Comparison of ENCODE assay signal across 8 cellular contexts in the genomic region with DNA sequence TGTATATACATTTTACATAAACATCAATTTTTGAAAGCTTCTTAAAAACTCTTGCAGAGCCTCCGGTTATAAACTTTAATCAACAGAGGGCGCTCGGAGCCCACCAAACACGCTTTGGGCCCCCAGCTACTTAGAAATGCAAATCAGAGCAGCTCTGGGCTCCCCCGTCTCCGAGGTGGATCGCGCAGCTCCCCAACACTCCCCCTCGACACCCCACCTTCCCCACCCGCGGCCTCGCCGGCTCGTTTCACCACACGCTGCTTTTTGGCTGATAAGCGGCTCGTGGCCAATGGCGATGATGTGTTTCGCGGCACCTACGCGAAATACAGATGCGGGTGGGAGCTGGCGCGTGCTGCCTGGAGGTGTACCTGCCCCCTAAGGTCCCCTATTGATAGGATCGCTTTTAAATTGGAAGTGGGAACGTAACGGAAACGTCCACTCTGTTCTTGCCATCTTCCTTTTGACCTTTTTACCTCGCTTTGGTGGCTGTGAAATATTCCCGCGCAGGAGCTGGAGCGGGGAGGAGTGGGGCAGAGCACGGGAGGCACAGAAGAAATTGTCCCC. TPM values are rescaled to one million over a fixed set of nuclear protein-coding genes. Genes with fewer than 3 reads are reported as not detected.
DNase-seq lines count a peak whose midpoint lies in the region; ATAC-seq and TF ChIP-seq lines count a peak whose summit lies in the region.

No MANE protein-coding gene starts in this region.

- H3K79me2 ChIP-seq in DOHH2 (ENCODE audit: control insufficient read depth, low read length) (no peaks in the 10 kb centered on the region), PC-9 (ENCODE audit: low read depth) (no peaks in the 10 kb centered on the region)

- ATAC-seq in naive B cell (ENCODE audit: low read depth in 2 of 2) (peak; percentile 50 to 62), GM19328 (IDR thresholded peaks at IDR 0.05; ENCODE audit: unreplicated experiment) (no peak)

- H3K36me3 ChIP-seq in DOHH2 (ENCODE audit: control insufficient read depth, low read length) (no peaks in the 10 kb centered on the region), PC-9 (ENCODE audit: low read depth) (no peaks in the 10 kb centered on the region)

- peaks cover 27% of the 10 kb centered on the region for H3K4me1 Mint-ChIP-seq in activated T-cell treated with anti-CD3 and anti-CD28 coated beads, Interleukin-2, amount 50 U/mL, for 24 hours (ENCODE audit: low read depth)
- peaks cover 19 to 38% (median 28%) of the 10 kb centered on the region in 3 donors for H3K4me1 Mint-ChIP-seq in naive B cell

- H3K4me2 ChIP-seq in DOHH2 (ENCODE audit: low read length) (peak overlapping the region; percentile 92), PC-9 (peak overlapping the region; percentile 83)

- H3K9me2 ChIP-seq in DOHH2 (replicated peaks; ENCODE audit: control insufficient read depth, low read length) (no peaks in the 10 kb centered on the region), PC-9 (ENCODE audit: insufficient read depth) (no peaks in the 10 kb centered on the region)

- H3K4me3 Mint-ChIP-seq in activated T-cell treated with anti-CD3 and anti-CD28 coated beads, Interleukin-2, amount 50 U/mL, for 24 hours = peak overlapping the region; percentile 71
- peak overlapping the region; percentile 89 to 96 (median 92) for H3K4me3 Mint-ChIP-seq in naive B cell

- no TSS peak for BruUV-seq in PC-9 (replicated peaks; lab: Mats Ljungman, UMichigan)

- no peaks in the 10 kb centered on the region for H3K9me3 Mint-ChIP-seq in activated T-cell treated with anti-CD3 and anti-CD28 coated beads, Interleukin-2, amount 50 U/mL, for 24 hours
- H3K9me3 Mint-ChIP-seq in naive B cell = peaks cover 0 to 1% (median 0%) of the 10 kb centered on the region in 7 donors

- peak overlapping the region; percentile 71 for H3K4me3 ChIP-seq in DOHH2 (ENCODE audit: low read length)
- H3K4me3 ChIP-seq in PC-9 = peak overlapping the region; percentile 61; the same call in 1 of the 2 replicates

- no peaks in the 10 kb centered on the region for H3F3A ChIP-seq in DOHH2 (ENCODE audit: control insufficient read depth, insufficient read depth)
- H3F3A ChIP-seq in PC-9 (ENCODE audit: insufficient read depth, low read depth) = no peaks in the 10 kb centered on the region

- no peaks in the 10 kb centered on the region for H3K9me3 ChIP-seq in DOHH2 (ENCODE audit: control insufficient read depth, insufficient read depth, low read length)
- no peaks in the 10 kb centered on the region for H3K9me3 ChIP-seq in PC-9 (ENCODE audit: insufficient read depth, low read depth)

- POLR2A ChIA-PET in PC-9 (lab: Charles Lee; ENCODE audit: unreplicated experiment) = no interaction called here

- CTCF ChIA-PET in PC-9 (lab: Charles Lee) = interaction anchor here (0.6 to 1.1 kb wide), 3 partner anchors 9 to 1341 kb away, joined by 3 to 5 read pairs (median 3); no protein-coding TSS in a partner anchor

- peak; percentile 71 for TF ChIP-seq CTCF in DOHH2 (IDR thresholded peaks at IDR 0.05; ENCODE audit: low read depth, low read length, poor library complexity, severe bottlenecking)
- peak; percentile 91 for TF ChIP-seq CTCF in PC-9 (conservative IDR thresholded peaks at IDR 0.05)

- H3K27me3 Mint-ChIP-seq in activated T-cell treated with anti-CD3 and anti-CD28 coated beads, Interleukin-2, amount 50 U/mL, for 24 hours = peaks cover 78% of the 10 kb centered on the region
- peaks cover 61 to 88% (median 61%) of the 10 kb centered on the region in 3 donors for H3K27me3 Mint-ChIP-seq in naive B cell

- H3K4me1 ChIP-seq in DOHH2 (ENCODE audit: control insufficient read depth, low read length) = peaks cover 42% of the 10 kb centered on the region
- H3K4me1 ChIP-seq in PC-9 (replicated peaks; ENCODE audit: insufficient read depth) = peaks cover 23% of the 10 kb centered on the region

- H3K36me3 Mint-ChIP-seq in activated T-cell treated with anti-CD3 and anti-CD28 coated beads, Interleukin-2, amount 50 U/mL, for 24 hours (ENCODE audit: low read depth) = no peaks in the 10 kb centered on the region
- no peaks in the 10 kb centered on the region for H3K36me3 Mint-ChIP-seq in naive B cell

- no peak overlapping the region for H3K27ac ChIP-seq in DOHH2 (ENCODE audit: low read depth, low read length)
- H3K27ac ChIP-seq in PC-9 = no peak overlapping the region

- H3K27ac Mint-ChIP-seq in activated T-cell treated with anti-CD3 and anti-CD28 coated beads, Interleukin-2, amount 50 U/mL, for 24 hours = no peak overlapping the region
- H3K27ac Mint-ChIP-seq in naive B cell = peak overlapping the region in 1 of 6 donors; percentile 84

- intact Hi-C loops in PC-9 (cut with micrococcal nuclease; ENCODE audit: unreplicated experiment) = loop anchor here (1.0 to 10.0 kb wide), 5 partner anchors 74 to 1340 kb away; partner anchors contain the start of gene HNRNPU

- peak overlapping the region; percentile 51 for H2AFZ ChIP-seq in PC-9

- H4K20me1 ChIP-seq in DOHH2 (ENCODE audit: control insufficient read depth, insufficient read depth, low read depth, low read length) (no peaks in the 10 kb centered on the region), PC-9 (ENCODE audit: insufficient read depth) (0 out of 2 replicates have a peak, but pooled peaks cover 2% of the 10 kb centered on the region)

- peak; percentile 73 for DNase-seq in HuH-7 (ENCODE audit: low spot score)
- DNase-seq in PC-9 = peak; percentile 47 to 73
- peak; percentile 77 for DNase-seq in activated T-cell treated with anti-CD3 and anti-CD28 coated beads, Interleukin-2, amount 50 U/mL, for 24 hours
- peak; percentile 53 for DNase-seq in fibroblast of gingiva (ENCODE audit: low read depth)
- DNase-seq in naive B cell = peak; percentile 74
- DNase-seq in stimulated activated naive CD4-positive, alpha-beta T cell (lab: John Stamatoyannopoulos, UW) = peak; percentile 29 to 67 (median 42)

- H3K27me3 ChIP-seq in DOHH2 (ENCODE audit: control insufficient read depth, low read length) (peaks cover 54% of the 10 kb centered on the region), PC-9 (ENCODE audit: insufficient read depth, low read depth) (peaks cover 96% of the 10 kb centered on the region)

RNA-seq across cellular contexts. Expression of gene KIF26B, which starts 1.6 kb away (rescaled TPM):
- 0.11 and 0.25 TPM in 2 replicates for total RNA-seq in PC-9 (2021)
- under 1 TPM in 2 of 6 donors, not detected in 4; 0.01 to 0.04 TPM for polyA plus RNA-seq in naive B cell (ENCODE audit: low read depth in 6 of 6)
